In the genomic region with DNA sequence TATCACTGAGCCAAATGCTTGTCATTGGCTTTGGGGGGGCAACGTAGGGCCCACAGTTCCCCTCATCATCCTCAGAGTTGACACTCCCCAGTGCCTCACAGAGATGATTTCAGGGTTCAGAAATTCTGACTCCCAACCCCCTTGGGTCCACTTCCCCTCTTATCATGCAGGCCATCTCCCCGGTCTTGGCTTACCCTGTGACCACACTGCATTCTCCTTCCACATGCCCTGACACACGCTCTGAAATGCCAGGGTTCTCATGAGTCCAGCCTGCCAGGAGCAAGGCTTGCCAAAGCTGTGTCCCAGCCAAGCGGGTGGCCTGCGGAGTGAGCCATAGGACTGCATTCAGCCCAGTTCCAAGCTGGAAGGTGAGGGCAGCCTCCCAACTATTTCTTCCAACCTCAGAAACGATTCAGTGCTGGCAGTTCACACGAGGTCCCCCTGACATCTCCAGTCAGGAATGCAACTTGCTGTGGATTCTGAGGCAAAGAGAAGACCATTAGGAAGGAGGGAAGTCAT, we compare ENCODE assay signal across 1 cellular context.
A peak's percentile ranks its signal among the peaks of the same experiment; 100 is the strongest.
TF ChIP-seq lines count a peak whose summit lies in the region.

No MANE protein-coding gene starts in this region.

TF ChIP-seq in IMR-90, 13 proteins besides CTCF, POLR2A, EP300 and RAD21 (continued from another document):
- peak; percentile 37; the same call in 1 of the 2 replicates for TF ChIP-seq MAZ (IDR thresholded peaks at IDR 0.05; ENCODE audit: borderline replicate concordance, low read depth, low read length)
- peak; percentile 37; the same call in 1 of the 2 replicates for TF ChIP-seq CEBPB (IDR thresholded peaks at IDR 0.05; ENCODE audit: low read depth, low read length)
- peak; percentile 13; the same call in 1 of the 2 replicates for TF ChIP-seq SMC3 (IDR thresholded peaks at IDR 0.05; ENCODE audit: low read depth, low read length)
- TF ChIP-seq, protein P1, sequence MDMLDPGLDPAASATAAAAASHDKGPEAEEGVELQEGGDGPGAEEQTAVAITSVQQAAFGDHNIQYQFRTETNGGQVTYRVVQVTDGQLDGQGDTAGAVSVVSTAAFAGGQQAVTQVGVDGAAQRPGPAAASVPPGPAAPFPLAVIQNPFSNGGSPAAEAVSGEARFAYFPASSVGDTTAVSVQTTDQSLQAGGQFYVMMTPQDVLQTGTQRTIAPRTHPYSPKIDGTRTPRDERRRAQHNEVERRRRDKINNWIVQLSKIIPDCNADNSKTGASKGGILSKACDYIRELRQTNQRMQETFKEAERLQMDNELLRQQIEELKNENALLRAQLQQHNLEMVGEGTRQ (IDR thresholded peaks at IDR 0.05; ENCODE audit: low read depth, low read length), result 0 out of 2 replicates have a peak, but pooled peaks have one; percentile 3
- peak; percentile 43 for TF ChIP-seq FOS (IDR thresholded peaks at IDR 0.05; ENCODE audit: low read depth, low read length)
- TF ChIP-seq RCOR1 (IDR thresholded peaks at IDR 0.05; ENCODE audit: insufficient replicate concordance, low read length), result no peak
- TF ChIP-seq MAFK (IDR thresholded peaks at IDR 0.05; ENCODE audit: low read depth, low read length), result no peak
- peak; percentile 22; the same call in 1 of the 2 replicates for TF ChIP-seq BHLHE40 (IDR thresholded peaks at IDR 0.05; ENCODE audit: low read depth, low read length)
- TF ChIP-seq, protein P2, sequence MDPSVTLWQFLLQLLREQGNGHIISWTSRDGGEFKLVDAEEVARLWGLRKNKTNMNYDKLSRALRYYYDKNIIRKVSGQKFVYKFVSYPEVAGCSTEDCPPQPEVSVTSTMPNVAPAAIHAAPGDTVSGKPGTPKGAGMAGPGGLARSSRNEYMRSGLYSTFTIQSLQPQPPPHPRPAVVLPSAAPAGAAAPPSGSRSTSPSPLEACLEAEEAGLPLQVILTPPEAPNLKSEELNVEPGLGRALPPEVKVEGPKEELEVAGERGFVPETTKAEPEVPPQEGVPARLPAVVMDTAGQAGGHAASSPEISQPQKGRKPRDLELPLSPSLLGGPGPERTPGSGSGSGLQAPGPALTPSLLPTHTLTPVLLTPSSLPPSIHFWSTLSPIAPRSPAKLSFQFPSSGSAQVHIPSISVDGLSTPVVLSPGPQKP (IDR thresholded peaks at IDR 0.05; ENCODE audit: borderline replicate concordance, low read depth, low read length), result no peak
